8 cellular contexts compared by ENCODE assay signal in genomic region chr21:43740497-43741156, GRCh38. TPM values are rescaled to one million over a fixed set of nuclear protein-coding genes. Genes with fewer than 3 reads are reported as not detected.
A peak's percentile ranks its signal among the peaks of the same experiment; 100 is the strongest.
DNase-seq lines count a peak whose midpoint lies in the region; ATAC-seq and TF ChIP-seq lines count a peak whose summit lies in the region.

No MANE protein-coding gene starts in this region.

- H3K4me1 ChIP-seq in osteoblast (ENCODE audit: insufficient read depth, low read length), result no peaks in the 10 kb centered on the region

- H3K4me2 ChIP-seq in osteoblast (ENCODE audit: insufficient read depth, low read length), result no peak overlapping the region

- ATAC-seq in GM19397 (IDR thresholded peaks at IDR 0.05; ENCODE audit: unreplicated experiment) (no peak), HG02610 (IDR thresholded peaks at IDR 0.05; ENCODE audit: unreplicated experiment) (no peak), GM18868 (IDR thresholded peaks at IDR 0.05; ENCODE audit: unreplicated experiment) (no peak)

- peaks cover 19% of the 10 kb centered on the region for H3K79me2 ChIP-seq in osteoblast (ENCODE audit: insufficient read depth, low read length)

- peaks cover 36% of the 10 kb centered on the region for H4K20me1 ChIP-seq in osteoblast (ENCODE audit: insufficient read depth, low read length)

- peak; percentile 67 for DNase-seq in D341Med (ENCODE audit: low spot score)
- peak; percentile 41 for DNase-seq in NCI-H510A treated with DMSO at 0.1 percent for 48 hours (lab: John Stamatoyannopoulos, UW)
- DNase-seq in epithelial cell of prostate (ENCODE audit: low read depth, low spot score), result peak; percentile 45
- peak; percentile 98 for DNase-seq in osteoblast (ENCODE audit: insufficient read length, low spot score, missing footprints)
- no peak for DNase-seq in dedifferentiated amniotic fluid mesenchymal stem cell (ENCODE audit: extremely low spot score)

- TF ChIP-seq CTCF in osteoblast (IDR thresholded peaks at IDR 0.05; ENCODE audit: extremely low read depth, low read depth, low read length), result no peak

- H3K36me3 ChIP-seq in osteoblast (ENCODE audit: insufficient read depth, low read length), result peaks cover 24% of the 10 kb centered on the region

- no peak overlapping the region for H3K4me3 ChIP-seq in osteoblast (ENCODE audit: insufficient read depth, low read length)

- no peaks in the 10 kb centered on the region for H3K27me3 ChIP-seq in osteoblast (ENCODE audit: insufficient read depth, low read length)

- no peak overlapping the region for H2AFZ ChIP-seq in osteoblast (ENCODE audit: low read length)

- no peaks in the 10 kb centered on the region for H3K9me3 ChIP-seq in osteoblast (ENCODE audit: low read depth, low read length)

- H3K27ac ChIP-seq in epithelial cell of prostate, result no peak overlapping the region
- peak overlapping the region; percentile 33 for H3K27ac ChIP-seq in osteoblast (ENCODE audit: low read depth, low read length)

RNA-seq across cellular contexts. Expression of gene PDXK, which starts 21.7 kb away (rescaled TPM):
- total RNA-seq in osteoblast, result 88.4 and 89.4 TPM in 2 replicates

RNA-seq across cellular contexts. Expression of gene CSTB, which starts 35.5 kb away (rescaled TPM):
- total RNA-seq in osteoblast, result 14.8 and 18.3 TPM in 2 replicates

RNA-seq across cellular contexts. Expression of gene RRP1, which starts 48.8 kb away (rescaled TPM):
- 16.5 and 18.5 TPM in 2 replicates for total RNA-seq in osteoblast
